12 cellular contexts compared by ENCODE assay signal in the genomic region with DNA sequence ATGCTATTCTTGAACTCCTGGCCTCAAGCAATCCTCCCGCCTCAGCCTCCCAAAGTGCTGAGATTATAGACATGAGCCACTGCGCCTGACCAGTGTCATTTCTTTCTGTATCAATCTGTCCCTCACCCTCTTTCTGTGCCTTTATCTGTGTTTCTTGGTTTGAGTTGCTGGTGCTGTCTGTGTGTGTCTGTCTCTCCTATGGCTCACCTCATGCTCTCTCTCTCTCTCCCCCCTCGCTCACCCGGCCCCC. TPM values are rescaled to one million over a fixed set of nuclear protein-coding genes. Genes with fewer than 3 reads are reported as not detected.
DNase-seq lines count a peak whose midpoint lies in the region; ATAC-seq, FAIRE-seq and TF ChIP-seq lines count a peak whose summit lies in the region.
"Had no signal": no experiment of that assay in that cellular context is flagged by ENCODE, and none has a peak within 500 bp of the region (broad histone marks: within the 10 kb centered on the region; RNA-seq: fewer than 3 reads in every experiment).

No MANE protein-coding gene starts in this region.

- TF ChIP-seq POLR2A in esophagus muscularis mucosa (IDR thresholded peaks at IDR 0.05; ENCODE audit: low read depth): no peak
- TF ChIP-seq POLR2A in lower leg skin (IDR thresholded peaks at IDR 0.05): no peak

- no peak for FAIRE-seq in pancreas (lab: Jason Lieb, UNC)
- FAIRE-seq: keratinocyte had no signal

- no peak for TF ChIP-seq EP300 in esophagus muscularis mucosa (IDR thresholded peaks at IDR 0.05)

- no peak overlapping the region for H3K9ac ChIP-seq in Karpas-422 (ENCODE audit: low read length)

- peaks cover 10% of the 10 kb centered on the region for H3K4me1 ChIP-seq in CD8-positive, alpha-beta memory T cell (ENCODE audit: insufficient read depth, low read length)
- H3K4me1 ChIP-seq in Karpas-422 (ENCODE audit: low read length) (no peaks in the 10 kb centered on the region), pancreas (peaks cover 39 to 70% (median 61%) of the 10 kb centered on the region in 3 donors), esophagus muscularis mucosa (peaks cover 9 to 15% (median 11%) of the 10 kb centered on the region in 4 donors)
- H3K4me1 ChIP-seq: uterus had no signal

- H3K4me2 ChIP-seq in Karpas-422 (ENCODE audit: low read depth, low read length, poor library complexity, severe bottlenecking): no peak overlapping the region

- in situ Hi-C loops in brain microvascular endothelial cell (cut with HindIII; ENCODE audit: low pct_ligation_motif_present, low sequenced_read_pairs): no loop called here

- DNase-seq in CD8-positive, alpha-beta memory T cell: no peak
- DNase-seq in Karpas-422 (no peak), endothelial cell (ENCODE audit: low spot score) (no peak), pancreas (no peak), esophagus muscularis mucosa (ENCODE audit: extremely low spot score) (no peak), brain microvascular endothelial cell (no peak), lower leg skin (ENCODE audit: low spot score in 2 of 2) (no peak), ureter (ENCODE audit: low spot score) (no peak)
- DNase-seq: NCI-H524 treated with DMSO at 0.1 percent for 48 hours, uterus had no signal

- no peak overlapping the region for H3K4me3 ChIP-seq in CD8-positive, alpha-beta memory T cell (ENCODE audit: low read length)
- no peak overlapping the region for H3K4me3 ChIP-seq in Karpas-422 (ENCODE audit: low read length)
- no peak overlapping the region for H3K4me3 ChIP-seq in pancreas
- H3K4me3 ChIP-seq in esophagus muscularis mucosa: peak overlapping the region in 1 of 4 donors; percentile 36
- H3K4me3 ChIP-seq in brain microvascular endothelial cell (ENCODE audit: low read depth, low read length): no peak overlapping the region
- H3K4me3 ChIP-seq in lower leg skin (ENCODE audit: low read depth, poor library complexity, severe bottlenecking): no peak overlapping the region

- no peaks in the 10 kb centered on the region for H3K9me3 Mint-ChIP-seq in CD8-positive, alpha-beta memory T cell
- H3K9me3 Mint-ChIP-seq in endothelial cell (ENCODE audit: unreplicated experiment): no peaks in the 10 kb centered on the region

- H2AFZ ChIP-seq in Karpas-422 (ENCODE audit: low read length): peak overlapping the region; percentile 50; the same call in 1 of the 2 replicates

- peaks cover 2% of the 10 kb centered on the region for H3K27me3 ChIP-seq in CD8-positive, alpha-beta memory T cell (ENCODE audit: insufficient read depth, low read length, poor library complexity, severe bottlenecking)
- H3K27me3 ChIP-seq in Karpas-422 (ENCODE audit: low read length) (no peaks in the 10 kb centered on the region), pancreas (no peaks in the 10 kb centered on the region), esophagus muscularis mucosa (peaks cover 0 to 10% (median 0%) of the 10 kb centered on the region in 4 donors), brain microvascular endothelial cell (replicated peaks) (no peaks in the 10 kb centered on the region)
- H3K27me3 ChIP-seq: uterus had no signal

- POLR2A ChIA-PET in CD8-positive, alpha-beta memory T cell (lab: Charles Lee): no interaction called here

- peak overlapping the region in 3 of 7 donors; percentile 0 to 73 (median 23) for H3K4me3 Mint-ChIP-seq in CD8-positive, alpha-beta memory T cell
- H3K4me3 Mint-ChIP-seq in endothelial cell (ENCODE audit: unreplicated experiment): peak overlapping the region; percentile 44

- H3K36me3 Mint-ChIP-seq in CD8-positive, alpha-beta memory T cell: no peaks in the 10 kb centered on the region
- no peaks in the 10 kb centered on the region for H3K36me3 Mint-ChIP-seq in endothelial cell (ENCODE audit: low read depth, unreplicated experiment)

- WGBS in pancreas, 2 donors: 34 to 36% methylated on average over 4 of the region's 4 CpGs
- 72% methylated on average over 4 of the region's 4 CpGs for WGBS in esophagus muscularis mucosa
- 57 to 58% methylated on average over 4 of the region's 4 CpGs for WGBS in lower leg skin, 2 donors

- no peaks in the 10 kb centered on the region for H4K20me1 ChIP-seq in Karpas-422 (ENCODE audit: insufficient read depth, low read depth, low read length)

- peak overlapping the region; percentile 47 for H3K27ac ChIP-seq in CD8-positive, alpha-beta memory T cell (ENCODE audit: low read depth, low read length)
- no peak overlapping the region for H3K27ac ChIP-seq in Karpas-422 (ENCODE audit: low read length)
- peak overlapping the region; percentile 87 to 96 (median 93) for H3K27ac ChIP-seq in pancreas
- H3K27ac ChIP-seq in esophagus muscularis mucosa (replicated peaks in 1 of 4): peak overlapping the region in 2 of 4 donors; percentile 53 to 61
- no peak overlapping the region for H3K27ac ChIP-seq in brain microvascular endothelial cell

- CTCF ChIA-PET in CD8-positive, alpha-beta memory T cell (lab: Charles Lee): no interaction called here

- H3K4me1 Mint-ChIP-seq in CD8-positive, alpha-beta memory T cell: peaks cover 10 to 16% (median 15%) of the 10 kb centered on the region in 3 donors
- H3K4me1 Mint-ChIP-seq in endothelial cell (ENCODE audit: unreplicated experiment): peaks cover 29% of the 10 kb centered on the region

- H3K36me3 ChIP-seq in CD8-positive, alpha-beta memory T cell (ENCODE audit: insufficient read depth, low read length): no peaks in the 10 kb centered on the region
- H3K36me3 ChIP-seq in Karpas-422 (ENCODE audit: insufficient read depth, low read length) (no peaks in the 10 kb centered on the region), pancreas (no peaks in the 10 kb centered on the region), esophagus muscularis mucosa (peaks cover 0 to 4% (median 0%) of the 10 kb centered on the region in 4 donors), brain microvascular endothelial cell (replicated peaks) (no peaks in the 10 kb centered on the region)
- H3K36me3 ChIP-seq: uterus had no signal

- H3K9me3 ChIP-seq in CD8-positive, alpha-beta memory T cell (ENCODE audit: low read length): no peaks in the 10 kb centered on the region
- H3K9me3 ChIP-seq in Karpas-422 (ENCODE audit: low read length): no peaks in the 10 kb centered on the region
- H3K9me3 ChIP-seq in pancreas: no peaks in the 10 kb centered on the region
- H3K9me3 ChIP-seq in esophagus muscularis mucosa: no peaks in the 10 kb centered on the region
- H3K9me3 ChIP-seq: uterus had no signal

- no peak for TF ChIP-seq CTCF in endothelial cell (IDR thresholded peaks at IDR 0.05; ENCODE audit: unreplicated experiment)
- TF ChIP-seq CTCF in pancreas (IDR thresholded peaks at IDR 0.05): no peak
- no peak for TF ChIP-seq CTCF in esophagus muscularis mucosa (IDR thresholded peaks at IDR 0.05)
- no peak for TF ChIP-seq CTCF in brain microvascular endothelial cell (IDR thresholded peaks at IDR 0.05; ENCODE audit: low read depth, low read length, missing control alignments)
- no peak for TF ChIP-seq CTCF in lower leg skin (IDR thresholded peaks at IDR 0.05)

- peaks cover 23 to 42% of the 10 kb centered on the region in 2 donors for H3K27me3 Mint-ChIP-seq in CD8-positive, alpha-beta memory T cell
- H3K27me3 Mint-ChIP-seq in endothelial cell (ENCODE audit: unreplicated experiment): peaks cover 15% of the 10 kb centered on the region

- no peaks in the 10 kb centered on the region for H3K79me2 ChIP-seq in Karpas-422 (ENCODE audit: low read length)

- no peaks in the 10 kb centered on the region for H3K9me2 ChIP-seq in Karpas-422 (replicated peaks; ENCODE audit: insufficient read depth, low read length)

- intact Hi-C loops in pancreas (cut with DNase I) (no loop called here), esophagus muscularis mucosa (cut with DNase I) (no loop called here), lower leg skin (cut with DNase I; ENCODE audit: low total_unique reads) (no loop called here)

- peak; percentile 4 to 18 (median 12) for ATAC-seq in pancreas

- H3K27ac Mint-ChIP-seq in CD8-positive, alpha-beta memory T cell: peak overlapping the region in 6 of 8 donors; percentile 14 to 69 (median 37)
- H3K27ac Mint-ChIP-seq in endothelial cell (ENCODE audit: unreplicated experiment): peak overlapping the region; percentile 80

RNA-seq across cellular contexts. Expression of gene IRF2BP1, which starts 9.9 kb away (rescaled TPM):
- total RNA-seq in CD8-positive, alpha-beta memory T cell: 10 to 100 TPM; 17.9 to 18.6 TPM
- polyA plus RNA-seq in CD8-positive, alpha-beta memory T cell: 8.5 TPM
- 21.1 and 65.1 TPM in 2 replicates for total RNA-seq in Karpas-422 (2014; rRNA removed; shearing (Covaris generic); ENCODE audit: low replicate concordance)
- total RNA-seq in endothelial cell (ENCODE audit: unreplicated experiment): 17.6 TPM
- 10 to 100 TPM; 10.0 to 19.4 (median 14.7) TPM for total RNA-seq in pancreas
- polyA plus RNA-seq in pancreas: 10 to 100 TPM; 13.3 to 21.5 TPM
- 10 to 100 TPM; 22.4 to 58.7 (median 44.2) TPM for total RNA-seq in esophagus muscularis mucosa
- 10 to 100 TPM; 38.9 to 44.0 (median 42.8) TPM for total RNA-seq in lower leg skin
- 22.0 TPM for total RNA-seq in ureter

RNA-seq across cellular contexts. Expression of gene FOXA3, which starts 12.0 kb away (rescaled TPM):
- total RNA-seq in CD8-positive, alpha-beta memory T cell: under 1 TPM; 0.59 to 0.62 TPM
- polyA plus RNA-seq in CD8-positive, alpha-beta memory T cell: not detected
- total RNA-seq in Karpas-422 (2014; rRNA removed; shearing (Covaris generic); ENCODE audit: low replicate concordance): 0.69 TPM in 1 of 2 replicates, not detected in the other
- 1.1 TPM for total RNA-seq in endothelial cell (ENCODE audit: unreplicated experiment)
- total RNA-seq in pancreas: 10 to 100 TPM; 20.6 to 45.0 (median 28.3) TPM
- polyA plus RNA-seq in pancreas: 10 to 100 TPM; 19.8 to 24.1 TPM
- not detected for total RNA-seq in esophagus muscularis mucosa
- under 1 TPM in 1 of 4 donors, not detected in 3; 0.12 TPM for total RNA-seq in lower leg skin
- not detected for total RNA-seq in ureter
- total RNA-seq: uterus had no signal
- polyA plus RNA-seq: keratinocyte had no signal

RNA-seq across cellular contexts. Expression of gene SYMPK, which starts 13.1 kb away (rescaled TPM):
- total RNA-seq in CD8-positive, alpha-beta memory T cell: 100 to 1,000 TPM; 116 to 119 TPM
- 17.5 TPM for polyA plus RNA-seq in CD8-positive, alpha-beta memory T cell
- 28.3 and 75.2 TPM in 2 replicates for total RNA-seq in Karpas-422 (2014; rRNA removed; shearing (Covaris generic); ENCODE audit: low replicate concordance)
- total RNA-seq in endothelial cell (ENCODE audit: unreplicated experiment) (70.7 TPM), pancreas (10 to 100 TPM; 25.7 to 44.7 (median 28.5) TPM), esophagus muscularis mucosa (10 to 100 TPM; 22.0 to 44.2 (median 36.6) TPM), lower leg skin (10 to 100 TPM; 30.3 to 62.8 (median 46.6) TPM), ureter (81.1 TPM)
- 100 to 1,000 TPM; 133 to 142 TPM for polyA plus RNA-seq in pancreas

RNA-seq across cellular contexts. Expression of gene MYPOP, which starts 26.3 kb away (rescaled TPM):
- 1 to 10 TPM; 4.9 to 5.8 TPM for total RNA-seq in CD8-positive, alpha-beta memory T cell
- 0.46 TPM for polyA plus RNA-seq in CD8-positive, alpha-beta memory T cell
- total RNA-seq in Karpas-422 (2014; rRNA removed; shearing (Covaris generic); ENCODE audit: low replicate concordance): 5.3 and 6.8 TPM in 2 replicates
- total RNA-seq in endothelial cell (ENCODE audit: unreplicated experiment): 9.0 TPM
- 1 to 10 TPM; 3.6 to 5.6 (median 4.4) TPM for total RNA-seq in pancreas
- polyA plus RNA-seq in pancreas: 1 to 10 TPM; 5.2 to 6.9 TPM
- 1 to 10 TPM; 3.8 to 7.9 (median 6.0) TPM for total RNA-seq in esophagus muscularis mucosa
- 1 to 10 TPM; 2.0 to 8.0 (median 7.2) TPM for total RNA-seq in lower leg skin
- 5.5 TPM for total RNA-seq in ureter

RNA-seq across cellular contexts. Expression of gene NANOS2, which starts 38.5 kb away (rescaled TPM):
- total RNA-seq in CD8-positive, alpha-beta memory T cell: not detected
- not detected for polyA plus RNA-seq in CD8-positive, alpha-beta memory T cell
- not detected in 2 replicates for total RNA-seq in Karpas-422 (2014; rRNA removed; shearing (Covaris generic); ENCODE audit: low replicate concordance)
- total RNA-seq in endothelial cell (ENCODE audit: unreplicated experiment) (not detected), pancreas (not detected), esophagus muscularis mucosa (not detected), lower leg skin (not detected), ureter (not detected)
- polyA plus RNA-seq in pancreas: not detected
- total RNA-seq: Daoy, uterus had no signal
- polyA plus RNA-seq: keratinocyte had no signal

Comparison
In these comparisons a context has a peak if more than half of its experiments do, and no peak if none do; other contexts are left out.
1. H3K27ac ChIP-seq: peak in CD8-positive, alpha-beta memory T cell (single experiment) and pancreas (4 of 4); none in Karpas-422 (single experiment) and brain microvascular endothelial cell (single experiment).
2. RNA of gene FOXA3, which starts 12.0 kb away (total RNA-seq): 20.6 to 45.0 TPM in pancreas; 1.1 TPM in endothelial cell (single experiment), 0.59 to 0.62 TPM in CD8-positive, alpha-beta memory T cell, not detected in ureter (single experiment), not detected in esophagus muscularis mucosa, 0.12 TPM in lower leg skin and 0.69 TPM in Karpas-422; every median in the first group is over 10 times any median in the second.